Comparison of ENCODE assay signal across 8 cellular contexts in the genomic region with DNA sequence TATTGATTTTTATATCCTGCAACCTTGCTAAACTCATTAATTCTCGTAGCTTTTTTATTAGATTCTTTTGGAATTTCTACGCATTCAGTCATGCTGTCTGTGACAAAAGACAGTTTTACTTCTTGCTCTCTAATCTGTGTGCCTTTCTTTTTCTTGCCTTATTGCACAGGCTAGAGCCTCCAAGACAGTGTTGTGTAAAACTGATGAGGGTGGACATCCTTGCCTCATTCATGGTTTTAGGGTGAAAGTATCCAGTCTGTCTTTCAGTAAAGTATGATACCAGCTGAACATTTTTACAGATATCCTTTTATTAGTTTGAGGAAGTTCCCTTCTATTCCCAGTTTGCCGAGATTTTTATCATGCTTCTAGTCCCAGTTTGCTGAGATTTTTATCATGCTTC.
"Had no signal": no experiment of that assay in that cellular context is flagged by ENCODE, and none has a peak within 500 bp of the region (broad histone marks: within the 10 kb centered on the region; RNA-seq: fewer than 3 reads in every experiment).

No MANE protein-coding gene starts in this region.

- H3K4me3 ChIP-seq: GM23338, HAP-1 had no signal

- H3K4me1 ChIP-seq: HAP-1 had no signal

- ATAC-seq: GM23338, HCT116 had no signal

- DNase-seq: H7, Kasumi-1, KG1 had no signal

- H2AFZ ChIP-seq: GM23338 had no signal

- H3K4me2 ChIP-seq: GM23338 had no signal

- H3K36me3 ChIP-seq: HAP-1 had no signal

- FAIRE-seq: H1, HTR-8/SVneo had no signal
